12 cellular contexts compared by ENCODE assay signal in the genomic region with DNA sequence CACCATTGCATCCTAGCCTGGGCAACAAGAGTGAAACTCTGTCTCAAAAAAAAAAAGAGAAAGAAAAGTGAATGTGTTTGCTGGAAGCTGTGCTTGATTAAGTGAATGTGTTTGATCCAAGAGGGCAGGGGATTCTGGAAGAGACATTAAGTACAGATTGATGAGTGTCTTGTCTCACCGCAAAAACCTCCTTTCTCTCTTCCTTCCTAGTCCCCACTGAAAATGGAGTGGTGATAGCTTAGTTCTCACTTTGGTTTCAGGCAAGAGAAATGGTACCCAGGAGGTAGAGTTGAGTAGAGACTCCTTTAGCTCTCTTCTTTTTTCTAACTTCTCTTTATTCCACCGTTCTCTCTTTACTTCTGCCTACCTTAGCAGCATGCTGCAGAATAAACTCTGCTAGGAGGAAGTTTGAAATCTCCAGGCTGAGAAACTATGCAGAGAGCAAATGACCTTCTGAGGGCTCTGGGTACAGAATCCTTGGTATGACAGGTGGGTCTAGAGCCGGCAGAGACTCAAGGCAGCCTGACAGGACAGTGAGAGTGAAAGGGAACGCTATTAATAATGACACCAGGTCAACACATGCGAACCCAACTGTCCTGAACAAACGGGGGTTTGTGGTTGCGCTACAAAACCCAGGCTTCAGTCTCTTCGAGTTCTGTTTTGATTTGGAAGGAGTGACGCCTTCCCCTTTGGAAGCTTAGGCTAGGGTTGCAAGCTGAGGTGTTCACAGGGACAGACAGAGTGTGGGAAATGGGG.
DNase-seq lines count a peak whose midpoint lies in the region; ATAC-seq and FAIRE-seq lines count a peak whose summit lies in the region.
"Had no signal": no experiment of that assay in that cellular context is flagged by ENCODE, and none has a peak within 500 bp of the region (broad histone marks: within the 10 kb centered on the region; RNA-seq: fewer than 3 reads in every experiment).

No MANE protein-coding gene starts in this region.

- peaks cover 100% of the 10 kb centered on the region for H3K4me1 ChIP-seq in CD4-positive, alpha-beta memory T cell (ENCODE audit: insufficient read depth, low read length)
- H3K4me1 ChIP-seq in mesenchymal stem cell (ENCODE audit: control insufficient read depth, insufficient read depth, low read depth, low read length): peaks cover 17% of the 10 kb centered on the region

- no peak overlapping the region for H2BK120ac ChIP-seq in mesenchymal stem cell (ENCODE audit: low read depth, low read length)

- H3K27ac ChIP-seq in CD4-positive, alpha-beta memory T cell (ENCODE audit: low read depth, low read length): no peak overlapping the region
- H3K27ac ChIP-seq in mesenchymal stem cell (ENCODE audit: low read length, poor library complexity, severe bottlenecking): no peak overlapping the region

- H4K8ac ChIP-seq in mesenchymal stem cell (ENCODE audit: low read length): no peak overlapping the region

- no peaks in the 10 kb centered on the region for H3K9me3 ChIP-seq in CD4-positive, alpha-beta memory T cell (ENCODE audit: control insufficient read depth in 1 of 2, low read length in 2 of 2)
- H3K9me3 ChIP-seq in mesenchymal stem cell (ENCODE audit: control insufficient read depth, low read length): no peaks in the 10 kb centered on the region

- no peak overlapping the region for H3K4me2 ChIP-seq in mesenchymal stem cell (ENCODE audit: low read length, poor library complexity, severe bottlenecking)

- peaks cover 36% of the 10 kb centered on the region for H3K79me1 ChIP-seq in mesenchymal stem cell (replicated peaks; ENCODE audit: low read length, poor library complexity, severe bottlenecking)

- H3K4me3 ChIP-seq in CD4-positive, alpha-beta memory T cell (ENCODE audit: low read length in 2 of 2): no peak overlapping the region
- no peak overlapping the region for H3K4me3 ChIP-seq in mesenchymal stem cell (ENCODE audit: insufficient read depth in 1 of 2, low read depth in 1 of 2, low read length in 2 of 2)

- no peak overlapping the region for H2AFZ ChIP-seq in mesenchymal stem cell (ENCODE audit: low read depth, low read length)

- no peaks in the 10 kb centered on the region for H3K36me3 ChIP-seq in CD4-positive, alpha-beta memory T cell (ENCODE audit: insufficient read depth, low read length)
- H3K36me3 ChIP-seq in mesenchymal stem cell (ENCODE audit: control insufficient read depth in 1 of 2, insufficient read depth in 2 of 2, low read depth in 1 of 2, low read length in 2 of 2): peaks cover 0 to 12% of the 10 kb centered on the region in 2 experiments

- peak overlapping the region; percentile 26 to 46 for H3K18ac ChIP-seq in mesenchymal stem cell (ENCODE audit: low read depth in 1 of 2, low read length in 2 of 2)

- FAIRE-seq in HTR-8/SVneo (lab: Jason Lieb, UNC): no peak

- H2AK5ac ChIP-seq in mesenchymal stem cell (ENCODE audit: low read length, severe bottlenecking): no peak overlapping the region

- intact Hi-C loops in CD4-positive, alpha-beta memory T cell (cut with micrococcal nuclease): no loop called here

- DNase-seq in CD4-positive, alpha-beta memory T cell: no peak
- DNase-seq in mesenchymal stem cell (no peak), NAMALWA (ENCODE audit: low spot score) (no peak), NCI-H510A treated with DMSO at 0.1 percent for 48 hours (lab: John Stamatoyannopoulos, UW) (no peak), HTR-8/SVneo (ENCODE audit: insufficient read length, low spot score) (no peak)
- DNase-seq in effector CD4-positive, alpha-beta T cell: no peak
- DNase-seq: activated naive CD4-positive, alpha-beta T cell treated with anti-CD3 and anti-CD28 coated beads, Interleukin-2, amount 10 ng/mL, durations not matched to agents 7 days and 5 days; effector CD8-positive, alpha-beta T cell; NCI-H774; T-helper 9 cell had no signal

- CTCF ChIA-PET in CD4-positive, alpha-beta memory T cell (lab: Charles Lee; ENCODE audit: partially characterized antibody): interaction anchor here (1.3 to 1.7 kb wide), 4 partner anchors 9 to 15 kb away, joined by 3 to 6 read pairs (median 4); no protein-coding TSS in a partner anchor

- no peaks in the 10 kb centered on the region for H3K27me3 Mint-ChIP-seq in CD4-positive, alpha-beta memory T cell
- H3K27me3 Mint-ChIP-seq: activated naive CD4-positive, alpha-beta T cell treated with anti-CD3 and anti-CD28 coated beads, Interleukin-2, amount 10 ng/mL, durations not matched to agents 7 days and 5 days had no signal

- ATAC-seq in GM19043 (IDR thresholded peaks at IDR 0.05; ENCODE audit: low read depth, unreplicated experiment): peak; percentile 66
- ATAC-seq in HG03280 (IDR thresholded peaks at IDR 0.05; ENCODE audit: unreplicated experiment): peak; percentile 53

- POLR2A ChIA-PET in CD4-positive, alpha-beta memory T cell (lab: Charles Lee; ENCODE audit: partially characterized antibody): interaction anchor here (0.6 to 1.9 kb wide), 8 partner anchors 19 to 75 kb away, joined by 3 to 11 read pairs (median 4); partner anchors contain the start of gene SMAD3

- H3K4me3 Mint-ChIP-seq in CD4-positive, alpha-beta memory T cell: peak overlapping the region in 6 of 8 donors; percentile 5 to 57 (median 33)
- H3K4me3 Mint-ChIP-seq: activated naive CD4-positive, alpha-beta T cell treated with anti-CD3 and anti-CD28 coated beads, Interleukin-2, amount 10 ng/mL, durations not matched to agents 7 days and 5 days had no signal

- no peak overlapping the region for H4K91ac ChIP-seq in mesenchymal stem cell (ENCODE audit: low read length)

- peaks cover 65 to 100% (median 86%) of the 10 kb centered on the region in 4 donors for H3K4me1 Mint-ChIP-seq in CD4-positive, alpha-beta memory T cell

- H3K4ac ChIP-seq in mesenchymal stem cell (ENCODE audit: low read depth in 1 of 2, low read length in 2 of 2): peak overlapping the region in 1 of 2 experiments; percentile 64

- H3K27ac Mint-ChIP-seq in CD4-positive, alpha-beta memory T cell: peak overlapping the region; percentile 30 to 97 (median 73)
- H3K27ac Mint-ChIP-seq: activated naive CD4-positive, alpha-beta T cell treated with anti-CD3 and anti-CD28 coated beads, Interleukin-2, amount 10 ng/mL, durations not matched to agents 7 days and 5 days had no signal

- H2BK5ac ChIP-seq in mesenchymal stem cell (ENCODE audit: low read depth, low read length, poor library complexity, severe bottlenecking): no peak overlapping the region

- H3K27me3 ChIP-seq in CD4-positive, alpha-beta memory T cell (ENCODE audit: insufficient read depth, low read length): no peaks in the 10 kb centered on the region
- no peaks in the 10 kb centered on the region for H3K27me3 ChIP-seq in mesenchymal stem cell (ENCODE audit: control insufficient read depth in 1 of 2, insufficient read depth in 1 of 2, low read length in 2 of 2)

- H2BK12ac ChIP-seq in mesenchymal stem cell (ENCODE audit: low read length in 2 of 2): peak overlapping the region; percentile 21 to 68

- H3K23ac ChIP-seq in mesenchymal stem cell (ENCODE audit: low read length in 2 of 2): peak overlapping the region in 1 of 2 experiments; percentile 23

- H2BK15ac ChIP-seq in mesenchymal stem cell (ENCODE audit: low read depth, poor library complexity, severe bottlenecking): no peak overlapping the region

- H3K9ac ChIP-seq in mesenchymal stem cell (ENCODE audit: low read length): no peak overlapping the region

- peak overlapping the region in 1 of 2 experiments; percentile 74 for H3K14ac ChIP-seq in mesenchymal stem cell (ENCODE audit: low read length in 2 of 2)

- H3K9me3 Mint-ChIP-seq in CD4-positive, alpha-beta memory T cell: no peaks in the 10 kb centered on the region
- H3K9me3 Mint-ChIP-seq: activated naive CD4-positive, alpha-beta T cell treated with anti-CD3 and anti-CD28 coated beads, Interleukin-2, amount 10 ng/mL, durations not matched to agents 7 days and 5 days had no signal

- peaks cover 9 to 13% of the 10 kb centered on the region in 2 donors for H3K36me3 Mint-ChIP-seq in CD4-positive, alpha-beta memory T cell

- 72% methylated on average over 7 of the region's 9 CpGs for WGBS in mesenchymal stem cell
